1 cellular context compared by ENCODE assay signal in the genomic region with DNA sequence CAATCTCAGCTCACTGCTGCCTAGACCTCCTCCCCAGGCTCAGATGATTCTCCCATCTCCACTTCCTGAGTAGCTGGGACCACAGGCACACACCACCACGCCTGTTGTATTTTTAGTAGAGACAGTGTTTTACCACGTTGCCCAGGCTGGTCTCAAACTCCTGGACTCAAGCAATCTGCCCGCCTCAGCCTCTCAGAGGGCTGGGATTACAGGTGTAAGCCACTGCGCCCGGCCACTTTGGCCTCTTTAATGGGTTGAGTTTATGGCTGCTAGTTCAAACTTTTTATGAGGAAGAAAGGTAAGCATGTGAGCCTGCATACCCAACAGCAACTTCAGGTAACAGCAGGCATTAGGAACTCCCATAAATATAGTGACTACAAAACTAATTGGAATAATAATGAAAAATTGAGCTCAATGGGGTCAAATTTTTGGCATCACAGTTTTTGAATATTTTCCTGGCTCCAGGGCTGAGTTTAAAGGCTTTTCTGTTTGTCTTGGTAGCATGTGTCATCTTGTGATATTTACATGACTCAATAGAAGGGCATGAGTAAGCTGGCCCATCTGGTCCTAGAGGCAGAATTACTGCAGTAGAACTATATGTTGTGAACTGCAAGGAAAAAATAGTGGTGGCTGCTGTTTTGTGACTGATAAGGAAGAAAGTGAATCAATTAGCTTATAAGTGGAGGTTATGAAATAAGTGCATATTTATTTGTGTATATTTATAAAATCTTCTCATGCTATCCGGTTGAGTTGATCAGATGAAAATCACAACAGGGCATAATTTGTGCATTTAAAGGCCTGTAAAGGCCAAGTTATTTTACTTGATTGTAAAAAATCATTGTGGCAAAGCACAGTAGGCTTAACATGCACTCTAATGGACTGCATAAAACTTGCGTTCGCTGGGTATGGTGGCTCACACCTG.
TF ChIP-seq lines count a peak whose summit lies in the region.

No MANE protein-coding gene starts in this region.

TF ChIP-seq in HepG2, 621 proteins besides CTCF, POLR2A, EP300 and RAD21 (continued from another document and continues in another):
- TF ChIP-seq, protein P1, sequence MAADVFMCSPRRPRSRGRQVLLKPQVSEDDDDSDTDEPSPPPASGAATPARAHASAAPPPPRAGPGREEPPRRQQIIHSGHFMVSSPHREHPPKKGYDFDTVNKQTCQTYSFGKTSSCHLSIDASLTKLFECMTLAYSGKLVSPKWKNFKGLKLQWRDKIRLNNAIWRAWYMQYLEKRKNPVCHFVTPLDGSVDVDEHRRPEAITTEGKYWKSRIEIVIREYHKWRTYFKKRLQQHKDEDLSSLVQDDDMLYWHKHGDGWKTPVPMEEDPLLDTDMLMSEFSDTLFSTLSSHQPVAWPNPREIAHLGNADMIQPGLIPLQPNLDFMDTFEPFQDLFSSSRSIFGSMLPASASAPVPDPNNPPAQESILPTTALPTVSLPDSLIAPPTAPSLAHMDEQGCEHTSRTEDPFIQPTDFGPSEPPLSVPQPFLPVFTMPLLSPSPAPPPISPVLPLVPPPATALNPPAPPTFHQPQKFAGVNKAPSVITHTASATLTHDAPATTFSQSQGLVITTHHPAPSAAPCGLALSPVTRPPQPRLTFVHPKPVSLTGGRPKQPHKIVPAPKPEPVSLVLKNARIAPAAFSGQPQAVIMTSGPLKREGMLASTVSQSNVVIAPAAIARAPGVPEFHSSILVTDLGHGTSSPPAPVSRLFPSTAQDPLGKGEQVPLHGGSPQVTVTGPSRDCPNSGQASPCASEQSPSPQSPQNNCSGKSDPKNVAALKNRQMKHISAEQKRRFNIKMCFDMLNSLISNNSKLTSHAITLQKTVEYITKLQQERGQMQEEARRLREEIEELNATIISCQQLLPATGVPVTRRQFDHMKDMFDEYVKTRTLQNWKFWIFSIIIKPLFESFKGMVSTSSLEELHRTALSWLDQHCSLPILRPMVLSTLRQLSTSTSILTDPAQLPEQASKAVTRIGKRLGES (CRISPR knock-in tag; IDR thresholded peaks at IDR 0.05; ENCODE audit: borderline replicate concordance), result no peak
- TF ChIP-seq FLYWCH1 (CRISPR knock-in tag; IDR thresholded peaks at IDR 0.05) (no peak), ATM (IDR thresholded peaks at IDR 0.05; ENCODE audit: borderline replicate concordance) (no peak), HDAC2 (CRISPR knock-in tag; IDR thresholded peaks at IDR 0.05) (peak; percentile 41; the same call in 1 of the 2 replicates), ISL2 (CRISPR knock-in tag; IDR thresholded peaks at IDR 0.05) (no peak), ZNF644 (CRISPR knock-in tag; IDR thresholded peaks at IDR 0.05; ENCODE audit: low read depth) (peak; percentile 44; the same call in 1 of the 2 replicates), ZNF350 (CRISPR knock-in tag; IDR thresholded peaks at IDR 0.05; ENCODE audit: borderline replicate concordance, low read depth) (no peak), SOX6 (IDR thresholded peaks at IDR 0.05) (no peak), SOX6 (CRISPR knock-in tag; IDR thresholded peaks at IDR 0.05) (peak; percentile 17; the same call in 1 of the 2 replicates), TGIF2 (CRISPR knock-in tag; IDR thresholded peaks at IDR 0.05) (no peak), ZBTB7A (CRISPR knock-in tag; IDR thresholded peaks at IDR 0.05) (no peak), U2AF1 (optimal IDR thresholded peaks at IDR 0.05; ENCODE audit: low read depth, low read length) (no peak), ZNF207 (IDR thresholded peaks at IDR 0.05; ENCODE audit: borderline replicate concordance) (no peak), ZNF747 (CRISPR knock-in tag; IDR thresholded peaks at IDR 0.05; ENCODE audit: borderline replicate concordance) (no peak), SP5 (CRISPR knock-in tag; IDR thresholded peaks at IDR 0.05; ENCODE audit: borderline replicate concordance, low read depth) (no peak), TEAD2 (CRISPR knock-in tag; IDR thresholded peaks at IDR 0.05) (no peak), ZFP1 (CRISPR knock-in tag; IDR thresholded peaks at IDR 0.05) (no peak), SOX13 (IDR thresholded peaks at IDR 0.05) (no peak), SOX13 (CRISPR knock-in tag; conservative IDR thresholded peaks at IDR 0.05 in 1 of 2, IDR thresholded peaks at IDR 0.05 in 1 of 2) (peak in 1 of 2 experiments; percentile 42; a peak in 1 of 4 replicates), CBFB (CRISPR knock-in tag; IDR thresholded peaks at IDR 0.05) (no peak), SOX5 (CRISPR knock-in tag; IDR thresholded peaks at IDR 0.05; ENCODE audit: borderline replicate concordance) (peak; percentile 57; the same call in 1 of the 2 replicates), KDM2A (CRISPR knock-in tag; IDR thresholded peaks at IDR 0.05; ENCODE audit: borderline replicate concordance, low read depth) (no peak), ZBTB7B (CRISPR knock-in tag; IDR thresholded peaks at IDR 0.05) (no peak), ZBTB8A (CRISPR knock-in tag; IDR thresholded peaks at IDR 0.05; ENCODE audit: borderline replicate concordance, low read depth) (no peak)
- TF ChIP-seq, protein P2, sequence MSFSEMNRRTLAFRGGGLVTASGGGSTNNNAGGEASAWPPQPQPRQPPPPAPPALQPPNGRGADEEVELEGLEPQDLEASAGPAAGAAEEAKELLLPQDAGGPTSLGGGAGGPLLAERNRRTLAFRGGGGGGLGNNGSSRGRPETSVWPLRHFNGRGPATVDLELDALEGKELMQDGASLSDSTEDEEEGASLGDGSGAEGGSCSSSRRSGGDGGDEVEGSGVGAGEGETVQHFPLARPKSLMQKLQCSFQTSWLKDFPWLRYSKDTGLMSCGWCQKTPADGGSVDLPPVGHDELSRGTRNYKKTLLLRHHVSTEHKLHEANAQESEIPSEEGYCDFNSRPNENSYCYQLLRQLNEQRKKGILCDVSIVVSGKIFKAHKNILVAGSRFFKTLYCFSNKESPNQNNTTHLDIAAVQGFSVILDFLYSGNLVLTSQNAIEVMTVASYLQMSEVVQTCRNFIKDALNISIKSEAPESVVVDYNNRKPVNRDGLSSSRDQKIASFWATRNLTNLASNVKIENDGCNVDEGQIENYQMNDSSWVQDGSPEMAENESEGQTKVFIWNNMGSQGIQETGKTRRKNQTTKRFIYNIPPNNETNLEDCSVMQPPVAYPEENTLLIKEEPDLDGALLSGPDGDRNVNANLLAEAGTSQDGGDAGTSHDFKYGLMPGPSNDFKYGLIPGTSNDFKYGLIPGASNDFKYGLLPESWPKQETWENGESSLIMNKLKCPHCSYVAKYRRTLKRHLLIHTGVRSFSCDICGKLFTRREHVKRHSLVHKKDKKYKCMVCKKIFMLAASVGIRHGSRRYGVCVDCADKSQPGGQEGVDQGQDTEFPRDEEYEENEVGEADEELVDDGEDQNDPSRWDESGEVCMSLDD (CRISPR knock-in tag; IDR thresholded peaks at IDR 0.05; ENCODE audit: borderline replicate concordance), result no peak
- TF ChIP-seq, protein P3, sequence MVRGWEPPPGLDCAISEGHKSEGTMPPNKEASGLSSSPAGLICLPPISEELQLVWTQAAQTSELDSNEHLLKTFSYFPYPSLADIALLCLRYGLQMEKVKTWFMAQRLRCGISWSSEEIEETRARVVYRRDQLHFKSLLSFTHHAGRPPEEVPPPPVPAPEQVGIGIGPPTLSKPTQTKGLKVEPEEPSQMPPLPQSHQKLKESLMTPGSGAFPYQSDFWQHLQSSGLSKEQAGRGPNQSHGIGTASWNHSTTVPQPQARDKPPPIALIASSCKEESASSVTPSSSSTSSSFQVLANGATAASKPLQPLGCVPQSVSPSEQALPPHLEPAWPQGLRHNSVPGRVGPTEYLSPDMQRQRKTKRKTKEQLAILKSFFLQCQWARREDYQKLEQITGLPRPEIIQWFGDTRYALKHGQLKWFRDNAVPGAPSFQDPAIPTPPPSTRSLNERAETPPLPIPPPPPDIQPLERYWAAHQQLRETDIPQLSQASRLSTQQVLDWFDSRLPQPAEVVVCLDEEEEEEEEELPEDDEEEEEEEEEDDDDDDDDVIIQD (CRISPR knock-in tag; IDR thresholded peaks at IDR 0.05; ENCODE audit: low read depth), result no peak
- TF ChIP-seq, protein P4, sequence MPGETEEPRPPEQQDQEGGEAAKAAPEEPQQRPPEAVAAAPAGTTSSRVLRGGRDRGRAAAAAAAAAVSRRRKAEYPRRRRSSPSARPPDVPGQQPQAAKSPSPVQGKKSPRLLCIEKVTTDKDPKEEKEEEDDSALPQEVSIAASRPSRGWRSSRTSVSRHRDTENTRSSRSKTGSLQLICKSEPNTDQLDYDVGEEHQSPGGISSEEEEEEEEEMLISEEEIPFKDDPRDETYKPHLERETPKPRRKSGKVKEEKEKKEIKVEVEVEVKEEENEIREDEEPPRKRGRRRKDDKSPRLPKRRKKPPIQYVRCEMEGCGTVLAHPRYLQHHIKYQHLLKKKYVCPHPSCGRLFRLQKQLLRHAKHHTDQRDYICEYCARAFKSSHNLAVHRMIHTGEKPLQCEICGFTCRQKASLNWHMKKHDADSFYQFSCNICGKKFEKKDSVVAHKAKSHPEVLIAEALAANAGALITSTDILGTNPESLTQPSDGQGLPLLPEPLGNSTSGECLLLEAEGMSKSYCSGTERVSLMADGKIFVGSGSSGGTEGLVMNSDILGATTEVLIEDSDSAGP (CRISPR knock-in tag; IDR thresholded peaks at IDR 0.05; ENCODE audit: borderline replicate concordance), result no peak
- TF ChIP-seq, protein P5, sequence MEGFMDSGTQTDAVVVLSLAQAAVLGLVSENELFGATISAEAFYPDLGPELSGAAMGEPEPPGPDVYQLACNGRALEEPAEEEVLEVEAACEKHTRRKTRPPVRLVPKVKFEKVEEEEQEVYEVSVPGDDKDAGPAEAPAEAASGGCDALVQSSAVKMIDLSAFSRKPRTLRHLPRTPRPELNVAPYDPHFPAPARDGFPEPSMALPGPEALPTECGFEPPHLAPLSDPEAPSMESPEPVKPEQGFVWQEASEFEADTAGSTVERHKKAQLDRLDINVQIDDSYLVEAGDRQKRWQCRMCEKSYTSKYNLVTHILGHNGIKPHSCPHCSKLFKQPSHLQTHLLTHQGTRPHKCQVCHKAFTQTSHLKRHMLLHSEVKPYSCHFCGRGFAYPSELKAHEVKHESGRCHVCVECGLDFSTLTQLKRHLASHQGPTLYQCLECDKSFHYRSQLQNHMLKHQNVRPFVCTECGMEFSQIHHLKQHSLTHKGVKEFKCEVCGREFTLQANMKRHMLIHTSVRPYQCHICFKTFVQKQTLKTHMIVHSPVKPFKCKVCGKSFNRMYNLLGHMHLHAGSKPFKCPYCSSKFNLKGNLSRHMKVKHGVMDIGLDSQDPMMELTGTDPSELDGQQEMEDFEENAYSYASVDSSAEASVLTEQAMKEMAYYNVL (CRISPR knock-in tag; IDR thresholded peaks at IDR 0.05; ENCODE audit: borderline replicate concordance), result no peak
- TF ChIP-seq, protein P6, sequence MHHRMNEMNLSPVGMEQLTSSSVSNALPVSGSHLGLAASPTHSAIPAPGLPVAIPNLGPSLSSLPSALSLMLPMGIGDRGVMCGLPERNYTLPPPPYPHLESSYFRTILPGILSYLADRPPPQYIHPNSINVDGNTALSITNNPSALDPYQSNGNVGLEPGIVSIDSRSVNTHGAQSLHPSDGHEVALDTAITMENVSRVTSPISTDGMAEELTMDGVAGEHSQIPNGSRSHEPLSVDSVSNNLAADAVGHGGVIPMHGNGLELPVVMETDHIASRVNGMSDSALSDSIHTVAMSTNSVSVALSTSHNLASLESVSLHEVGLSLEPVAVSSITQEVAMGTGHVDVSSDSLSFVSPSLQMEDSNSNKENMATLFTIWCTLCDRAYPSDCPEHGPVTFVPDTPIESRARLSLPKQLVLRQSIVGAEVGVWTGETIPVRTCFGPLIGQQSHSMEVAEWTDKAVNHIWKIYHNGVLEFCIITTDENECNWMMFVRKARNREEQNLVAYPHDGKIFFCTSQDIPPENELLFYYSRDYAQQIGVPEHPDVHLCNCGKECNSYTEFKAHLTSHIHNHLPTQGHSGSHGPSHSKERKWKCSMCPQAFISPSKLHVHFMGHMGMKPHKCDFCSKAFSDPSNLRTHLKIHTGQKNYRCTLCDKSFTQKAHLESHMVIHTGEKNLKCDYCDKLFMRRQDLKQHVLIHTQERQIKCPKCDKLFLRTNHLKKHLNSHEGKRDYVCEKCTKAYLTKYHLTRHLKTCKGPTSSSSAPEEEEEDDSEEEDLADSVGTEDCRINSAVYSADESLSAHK (CRISPR knock-in tag; IDR thresholded peaks at IDR 0.05; ENCODE audit: borderline replicate concordance), result no peak
- TF ChIP-seq, protein P7, sequence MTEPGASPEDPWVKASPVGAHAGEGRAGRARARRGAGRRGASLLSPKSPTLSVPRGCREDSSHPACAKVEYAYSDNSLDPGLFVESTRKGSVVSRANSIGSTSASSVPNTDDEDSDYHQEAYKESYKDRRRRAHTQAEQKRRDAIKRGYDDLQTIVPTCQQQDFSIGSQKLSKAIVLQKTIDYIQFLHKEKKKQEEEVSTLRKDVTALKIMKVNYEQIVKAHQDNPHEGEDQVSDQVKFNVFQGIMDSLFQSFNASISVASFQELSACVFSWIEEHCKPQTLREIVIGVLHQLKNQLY (CRISPR knock-in tag; IDR thresholded peaks at IDR 0.05), result peak; percentile 33; the same call in 1 of the 2 replicates
- TF ChIP-seq, protein P8, sequence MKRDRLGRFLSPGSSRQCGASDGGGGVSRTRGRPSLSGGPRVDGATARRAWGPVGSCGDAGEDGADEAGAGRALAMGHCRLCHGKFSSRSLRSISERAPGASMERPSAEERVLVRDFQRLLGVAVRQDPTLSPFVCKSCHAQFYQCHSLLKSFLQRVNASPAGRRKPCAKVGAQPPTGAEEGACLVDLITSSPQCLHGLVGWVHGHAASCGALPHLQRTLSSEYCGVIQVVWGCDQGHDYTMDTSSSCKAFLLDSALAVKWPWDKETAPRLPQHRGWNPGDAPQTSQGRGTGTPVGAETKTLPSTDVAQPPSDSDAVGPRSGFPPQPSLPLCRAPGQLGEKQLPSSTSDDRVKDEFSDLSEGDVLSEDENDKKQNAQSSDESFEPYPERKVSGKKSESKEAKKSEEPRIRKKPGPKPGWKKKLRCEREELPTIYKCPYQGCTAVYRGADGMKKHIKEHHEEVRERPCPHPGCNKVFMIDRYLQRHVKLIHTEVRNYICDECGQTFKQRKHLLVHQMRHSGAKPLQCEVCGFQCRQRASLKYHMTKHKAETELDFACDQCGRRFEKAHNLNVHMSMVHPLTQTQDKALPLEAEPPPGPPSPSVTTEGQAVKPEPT (CRISPR knock-in tag; IDR thresholded peaks at IDR 0.05; ENCODE audit: low read depth), result no peak
- TF ChIP-seq, protein P9, sequence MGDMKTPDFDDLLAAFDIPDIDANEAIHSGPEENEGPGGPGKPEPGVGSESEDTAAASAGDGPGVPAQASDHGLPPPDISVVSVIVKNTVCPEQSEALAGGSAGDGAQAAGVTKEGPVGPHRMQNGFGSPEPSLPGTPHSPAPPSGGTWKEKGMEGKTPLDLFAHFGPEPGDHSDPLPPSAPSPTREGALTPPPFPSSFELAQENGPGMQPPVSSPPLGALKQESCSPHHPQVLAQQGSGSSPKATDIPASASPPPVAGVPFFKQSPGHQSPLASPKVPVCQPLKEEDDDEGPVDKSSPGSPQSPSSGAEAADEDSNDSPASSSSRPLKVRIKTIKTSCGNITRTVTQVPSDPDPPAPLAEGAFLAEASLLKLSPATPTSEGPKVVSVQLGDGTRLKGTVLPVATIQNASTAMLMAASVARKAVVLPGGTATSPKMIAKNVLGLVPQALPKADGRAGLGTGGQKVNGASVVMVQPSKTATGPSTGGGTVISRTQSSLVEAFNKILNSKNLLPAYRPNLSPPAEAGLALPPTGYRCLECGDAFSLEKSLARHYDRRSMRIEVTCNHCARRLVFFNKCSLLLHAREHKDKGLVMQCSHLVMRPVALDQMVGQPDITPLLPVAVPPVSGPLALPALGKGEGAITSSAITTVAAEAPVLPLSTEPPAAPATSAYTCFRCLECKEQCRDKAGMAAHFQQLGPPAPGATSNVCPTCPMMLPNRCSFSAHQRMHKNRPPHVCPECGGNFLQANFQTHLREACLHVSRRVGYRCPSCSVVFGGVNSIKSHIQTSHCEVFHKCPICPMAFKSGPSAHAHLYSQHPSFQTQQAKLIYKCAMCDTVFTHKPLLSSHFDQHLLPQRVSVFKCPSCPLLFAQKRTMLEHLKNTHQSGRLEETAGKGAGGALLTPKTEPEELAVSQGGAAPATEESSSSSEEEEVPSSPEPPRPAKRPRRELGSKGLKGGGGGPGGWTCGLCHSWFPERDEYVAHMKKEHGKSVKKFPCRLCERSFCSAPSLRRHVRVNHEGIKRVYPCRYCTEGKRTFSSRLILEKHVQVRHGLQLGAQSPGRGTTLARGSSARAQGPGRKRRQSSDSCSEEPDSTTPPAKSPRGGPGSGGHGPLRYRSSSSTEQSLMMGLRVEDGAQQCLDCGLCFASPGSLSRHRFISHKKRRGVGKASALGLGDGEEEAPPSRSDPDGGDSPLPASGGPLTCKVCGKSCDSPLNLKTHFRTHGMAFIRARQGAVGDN (CRISPR knock-in tag; IDR thresholded peaks at IDR 0.05), result peak; percentile 22; the same call in 1 of the 2 replicates
